In the genomic region with DNA sequence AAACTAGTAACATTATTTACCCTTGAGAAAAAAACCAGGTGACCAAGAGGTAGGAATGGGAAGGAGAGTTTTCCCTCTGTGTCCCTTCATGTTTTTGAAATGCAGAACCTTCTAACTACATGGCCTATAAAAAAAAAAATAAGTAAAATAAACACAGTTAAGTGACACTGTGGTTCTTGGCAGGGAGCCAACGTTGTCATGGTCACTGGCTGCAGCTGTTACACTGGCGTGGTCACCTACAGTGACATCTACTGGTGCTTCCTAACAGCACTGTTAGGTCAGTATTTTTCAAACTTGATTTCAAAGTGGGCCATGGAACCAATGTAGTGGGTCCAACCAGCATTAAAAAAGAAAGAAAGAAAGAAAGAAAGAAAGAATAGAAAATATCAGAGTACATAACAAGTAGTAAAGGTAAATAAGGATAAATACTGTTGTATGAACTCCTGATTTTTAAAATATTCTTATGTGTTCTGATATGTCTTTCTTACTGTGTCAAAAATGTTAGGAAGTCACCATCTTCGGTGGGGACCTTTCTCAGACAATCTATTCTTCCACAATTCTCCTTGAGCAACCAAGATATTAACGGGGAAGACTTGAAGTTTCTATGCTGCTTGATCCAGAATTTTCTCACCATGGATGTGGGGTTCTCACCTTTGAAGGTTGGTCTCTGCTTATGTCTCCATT, we compare ENCODE assay signal across 1 cellular context.
A peak's percentile ranks its signal among the peaks of the same experiment; 100 is the strongest.
TF ChIP-seq lines count a peak whose summit lies in the region.

No MANE protein-coding gene starts in this region.

TF ChIP-seq in HEK293, 187 proteins besides CTCF, POLR2A, EP300 and RAD21 (continued from another document):
- TF ChIP-seq, protein P1, sequence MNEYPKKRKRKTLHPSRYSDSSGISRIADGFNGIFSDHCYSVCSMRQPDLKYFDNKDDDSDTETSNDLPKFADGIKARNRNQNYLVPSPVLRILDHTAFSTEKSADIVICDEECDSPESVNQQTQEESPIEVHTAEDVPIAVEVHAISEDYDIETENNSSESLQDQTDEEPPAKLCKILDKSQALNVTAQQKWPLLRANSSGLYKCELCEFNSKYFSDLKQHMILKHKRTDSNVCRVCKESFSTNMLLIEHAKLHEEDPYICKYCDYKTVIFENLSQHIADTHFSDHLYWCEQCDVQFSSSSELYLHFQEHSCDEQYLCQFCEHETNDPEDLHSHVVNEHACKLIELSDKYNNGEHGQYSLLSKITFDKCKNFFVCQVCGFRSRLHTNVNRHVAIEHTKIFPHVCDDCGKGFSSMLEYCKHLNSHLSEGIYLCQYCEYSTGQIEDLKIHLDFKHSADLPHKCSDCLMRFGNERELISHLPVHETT (tag by site-specific recombination; IDR thresholded peaks at IDR 0.05): peak; percentile 77
- TF ChIP-seq ZNF37A (tag by site-specific recombination; IDR thresholded peaks at IDR 0.05) (peak; percentile 94), ZNF2 (tag by site-specific recombination; IDR thresholded peaks at IDR 0.05) (peak; percentile 95), ZNF324 (tag by site-specific recombination; IDR thresholded peaks at IDR 0.05) (0 out of 2 replicates have a peak, but pooled peaks have one; percentile 63), GFI1B (tag by site-specific recombination; IDR thresholded peaks at IDR 0.05) (no peak), ZNF133 (tag by site-specific recombination; IDR thresholded peaks at IDR 0.05) (peak; percentile 2; the same call in 1 of the 2 replicates), IKZF3 (tag by site-specific recombination; IDR thresholded peaks at IDR 0.05) (peak; percentile 60), KLF10 (tag by site-specific recombination; IDR thresholded peaks at IDR 0.05) (peak; percentile 93), ZBTB7A (tag by site-specific recombination; IDR thresholded peaks at IDR 0.05; ENCODE audit: low read depth) (no peak), ZNF214 (tag by site-specific recombination; IDR thresholded peaks at IDR 0.05; ENCODE audit: borderline replicate concordance) (peak; percentile 90; the same call in 1 of the 2 replicates), ZNF830 (tag by site-specific recombination; IDR thresholded peaks at IDR 0.05; ENCODE audit: low read depth) (peak; percentile 89), ZNF626 (tag by site-specific recombination; IDR thresholded peaks at IDR 0.05) (0 out of 2 replicates have a peak, but pooled peaks have one; percentile 56), ZNF561 (tag by site-specific recombination; IDR thresholded peaks at IDR 0.05; ENCODE audit: borderline replicate concordance) (peak; percentile 99), ZNF571 (tag by site-specific recombination; IDR thresholded peaks at IDR 0.05) (0 out of 2 replicates have a peak, but pooled peaks have one; percentile 55), ZNF623 (tag by site-specific recombination; IDR thresholded peaks at IDR 0.05) (0 out of 2 replicates have a peak, but pooled peaks have one; percentile 11), GLI2 (tag by site-specific recombination; IDR thresholded peaks at IDR 0.05; ENCODE audit: borderline replicate concordance, low read depth) (peak; percentile 67; the same call in 1 of the 2 replicates), ZNF184 (tag by site-specific recombination; IDR thresholded peaks at IDR 0.05) (peak; percentile 97), ZNF221 (tag by site-specific recombination; IDR thresholded peaks at IDR 0.05; ENCODE audit: borderline replicate concordance) (peak; percentile 97; the same call in 1 of the 2 replicates), ZNF169 (tag by site-specific recombination; IDR thresholded peaks at IDR 0.05) (no peak), ZNF785 (tag by site-specific recombination; IDR thresholded peaks at IDR 0.05) (no peak), GLIS1 (tag by site-specific recombination; IDR thresholded peaks at IDR 0.05) (peak; percentile 22; the same call in 1 of the 2 replicates), ZNF660 (tag by site-specific recombination; IDR thresholded peaks at IDR 0.05) (peak; percentile 99), FEZF1 (tag by site-specific recombination; IDR thresholded peaks at IDR 0.05) (peak; percentile 63)
- TF ChIP-seq, protein P2, sequence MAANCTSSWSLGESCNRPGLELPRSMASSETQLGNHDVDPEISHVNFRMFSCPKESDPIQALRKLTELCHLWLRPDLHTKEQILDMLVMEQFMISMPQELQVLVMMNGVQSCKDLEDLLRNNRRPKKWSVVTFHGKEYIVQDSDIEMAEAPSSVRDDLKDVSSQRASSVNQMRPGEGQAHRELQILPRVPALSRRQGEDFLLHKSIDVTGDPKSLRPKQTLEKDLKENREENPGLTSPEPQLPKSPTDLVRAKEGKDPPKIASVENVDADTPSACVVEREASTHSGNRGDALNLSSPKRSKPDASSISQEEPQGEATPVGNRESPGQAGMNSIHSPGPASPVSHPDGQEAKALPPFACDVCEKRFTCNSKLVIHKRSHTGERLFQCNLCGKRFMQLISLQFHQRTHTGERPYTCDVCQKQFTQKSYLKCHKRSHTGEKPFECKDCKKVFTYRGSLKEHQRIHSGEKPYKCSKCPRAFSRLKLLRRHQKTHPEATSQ (tag by site-specific recombination; IDR thresholded peaks at IDR 0.05): no peak
- TF ChIP-seq, protein P3, sequence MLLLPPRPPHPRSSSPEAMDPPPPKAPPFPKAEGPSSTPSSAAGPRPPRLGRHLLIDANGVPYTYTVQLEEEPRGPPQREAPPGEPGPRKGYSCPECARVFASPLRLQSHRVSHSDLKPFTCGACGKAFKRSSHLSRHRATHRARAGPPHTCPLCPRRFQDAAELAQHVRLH (tag by site-specific recombination; IDR thresholded peaks at IDR 0.05): peak; percentile 79
- TF ChIP-seq, protein P4, sequence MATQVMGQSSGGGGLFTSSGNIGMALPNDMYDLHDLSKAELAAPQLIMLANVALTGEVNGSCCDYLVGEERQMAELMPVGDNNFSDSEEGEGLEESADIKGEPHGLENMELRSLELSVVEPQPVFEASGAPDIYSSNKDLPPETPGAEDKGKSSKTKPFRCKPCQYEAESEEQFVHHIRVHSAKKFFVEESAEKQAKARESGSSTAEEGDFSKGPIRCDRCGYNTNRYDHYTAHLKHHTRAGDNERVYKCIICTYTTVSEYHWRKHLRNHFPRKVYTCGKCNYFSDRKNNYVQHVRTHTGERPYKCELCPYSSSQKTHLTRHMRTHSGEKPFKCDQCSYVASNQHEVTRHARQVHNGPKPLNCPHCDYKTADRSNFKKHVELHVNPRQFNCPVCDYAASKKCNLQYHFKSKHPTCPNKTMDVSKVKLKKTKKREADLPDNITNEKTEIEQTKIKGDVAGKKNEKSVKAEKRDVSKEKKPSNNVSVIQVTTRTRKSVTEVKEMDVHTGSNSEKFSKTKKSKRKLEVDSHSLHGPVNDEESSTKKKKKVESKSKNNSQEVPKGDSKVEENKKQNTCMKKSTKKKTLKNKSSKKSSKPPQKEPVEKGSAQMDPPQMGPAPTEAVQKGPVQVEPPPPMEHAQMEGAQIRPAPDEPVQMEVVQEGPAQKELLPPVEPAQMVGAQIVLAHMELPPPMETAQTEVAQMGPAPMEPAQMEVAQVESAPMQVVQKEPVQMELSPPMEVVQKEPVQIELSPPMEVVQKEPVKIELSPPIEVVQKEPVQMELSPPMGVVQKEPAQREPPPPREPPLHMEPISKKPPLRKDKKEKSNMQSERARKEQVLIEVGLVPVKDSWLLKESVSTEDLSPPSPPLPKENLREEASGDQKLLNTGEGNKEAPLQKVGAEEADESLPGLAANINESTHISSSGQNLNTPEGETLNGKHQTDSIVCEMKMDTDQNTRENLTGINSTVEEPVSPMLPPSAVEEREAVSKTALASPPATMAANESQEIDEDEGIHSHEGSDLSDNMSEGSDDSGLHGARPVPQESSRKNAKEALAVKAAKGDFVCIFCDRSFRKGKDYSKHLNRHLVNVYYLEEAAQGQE (tag by site-specific recombination; IDR thresholded peaks at IDR 0.05): no peak
- TF ChIP-seq, protein P5, sequence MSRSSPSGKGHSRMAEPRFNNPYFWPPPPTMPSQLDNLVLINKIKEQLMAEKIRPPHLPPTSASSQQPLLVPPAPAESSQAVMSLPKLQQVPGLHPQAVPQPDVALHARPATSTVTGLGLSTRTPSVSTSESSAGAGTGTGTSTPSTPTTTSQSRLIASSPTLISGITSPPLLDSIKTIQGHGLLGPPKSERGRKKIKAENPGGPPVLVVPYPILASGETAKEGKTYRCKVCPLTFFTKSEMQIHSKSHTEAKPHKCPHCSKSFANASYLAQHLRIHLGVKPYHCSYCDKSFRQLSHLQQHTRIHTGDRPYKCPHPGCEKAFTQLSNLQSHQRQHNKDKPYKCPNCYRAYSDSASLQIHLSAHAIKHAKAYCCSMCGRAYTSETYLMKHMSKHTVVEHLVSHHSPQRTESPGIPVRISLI (tag by site-specific recombination; IDR thresholded peaks at IDR 0.05): peak; percentile 93
- TF ChIP-seq, protein P6, sequence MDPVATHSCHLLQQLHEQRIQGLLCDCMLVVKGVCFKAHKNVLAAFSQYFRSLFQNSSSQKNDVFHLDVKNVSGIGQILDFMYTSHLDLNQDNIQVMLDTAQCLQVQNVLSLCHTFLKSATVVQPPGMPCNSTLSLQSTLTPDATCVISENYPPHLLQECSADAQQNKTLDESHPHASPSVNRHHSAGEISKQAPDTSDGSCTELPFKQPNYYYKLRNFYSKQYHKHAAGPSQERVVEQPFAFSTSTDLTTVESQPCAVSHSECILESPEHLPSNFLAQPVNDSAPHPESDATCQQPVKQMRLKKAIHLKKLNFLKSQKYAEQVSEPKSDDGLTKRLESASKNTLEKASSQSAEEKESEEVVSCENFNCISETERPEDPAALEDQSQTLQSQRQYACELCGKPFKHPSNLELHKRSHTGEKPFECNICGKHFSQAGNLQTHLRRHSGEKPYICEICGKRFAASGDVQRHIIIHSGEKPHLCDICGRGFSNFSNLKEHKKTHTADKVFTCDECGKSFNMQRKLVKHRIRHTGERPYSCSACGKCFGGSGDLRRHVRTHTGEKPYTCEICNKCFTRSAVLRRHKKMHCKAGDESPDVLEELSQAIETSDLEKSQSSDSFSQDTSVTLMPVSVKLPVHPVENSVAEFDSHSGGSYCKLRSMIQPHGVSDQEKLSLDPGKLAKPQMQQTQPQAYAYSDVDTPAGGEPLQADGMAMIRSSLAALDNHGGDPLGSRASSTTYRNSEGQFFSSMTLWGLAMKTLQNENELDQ (tag by site-specific recombination; IDR thresholded peaks at IDR 0.05; ENCODE audit: low read depth): no peak
- TF ChIP-seq, protein P7, sequence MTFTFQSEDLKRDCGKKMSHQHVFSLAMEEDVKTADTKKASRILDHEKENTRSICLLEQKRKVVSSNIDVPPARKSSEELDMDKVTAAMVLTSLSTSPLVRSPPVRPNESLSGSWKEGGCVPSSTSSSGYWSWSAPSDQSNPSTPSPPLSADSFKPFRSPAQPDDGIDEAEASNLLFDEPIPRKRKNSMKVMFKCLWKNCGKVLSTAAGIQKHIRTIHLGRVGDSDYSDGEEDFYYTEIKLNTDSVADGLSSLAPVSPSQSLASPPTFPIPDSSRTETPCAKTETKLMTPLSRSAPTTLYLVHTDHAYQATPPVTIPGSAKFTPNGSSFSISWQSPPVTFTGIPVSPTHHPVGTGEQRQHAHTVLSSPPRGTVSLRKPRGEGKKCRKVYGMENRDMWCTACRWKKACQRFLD (tag by site-specific recombination; IDR thresholded peaks at IDR 0.05): no peak
- TF ChIP-seq, protein P8, sequence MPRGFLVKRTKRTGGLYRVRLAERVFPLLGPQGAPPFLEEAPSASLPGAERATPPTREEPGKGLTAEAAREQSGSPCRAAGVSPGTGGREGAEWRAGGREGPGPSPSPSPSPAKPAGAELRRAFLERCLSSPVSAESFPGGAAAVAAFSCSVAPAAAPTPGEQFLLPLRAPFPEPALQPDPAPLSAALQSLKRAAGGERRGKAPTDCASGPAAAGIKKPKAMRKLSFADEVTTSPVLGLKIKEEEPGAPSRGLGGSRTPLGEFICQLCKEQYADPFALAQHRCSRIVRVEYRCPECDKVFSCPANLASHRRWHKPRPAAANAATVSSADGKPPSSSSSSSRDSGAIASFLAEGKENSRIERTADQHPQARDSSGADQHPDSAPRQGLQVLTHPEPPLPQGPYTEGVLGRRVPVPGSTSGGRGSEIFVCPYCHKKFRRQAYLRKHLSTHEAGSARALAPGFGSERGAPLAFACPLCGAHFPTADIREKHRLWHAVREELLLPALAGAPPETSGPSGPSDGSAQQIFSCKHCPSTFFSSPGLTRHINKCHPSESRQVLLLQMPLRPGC (tag by site-specific recombination; IDR thresholded peaks at IDR 0.05): 0 out of 2 replicates have a peak, but pooled peaks have one; percentile 28
- TF ChIP-seq, protein P9, sequence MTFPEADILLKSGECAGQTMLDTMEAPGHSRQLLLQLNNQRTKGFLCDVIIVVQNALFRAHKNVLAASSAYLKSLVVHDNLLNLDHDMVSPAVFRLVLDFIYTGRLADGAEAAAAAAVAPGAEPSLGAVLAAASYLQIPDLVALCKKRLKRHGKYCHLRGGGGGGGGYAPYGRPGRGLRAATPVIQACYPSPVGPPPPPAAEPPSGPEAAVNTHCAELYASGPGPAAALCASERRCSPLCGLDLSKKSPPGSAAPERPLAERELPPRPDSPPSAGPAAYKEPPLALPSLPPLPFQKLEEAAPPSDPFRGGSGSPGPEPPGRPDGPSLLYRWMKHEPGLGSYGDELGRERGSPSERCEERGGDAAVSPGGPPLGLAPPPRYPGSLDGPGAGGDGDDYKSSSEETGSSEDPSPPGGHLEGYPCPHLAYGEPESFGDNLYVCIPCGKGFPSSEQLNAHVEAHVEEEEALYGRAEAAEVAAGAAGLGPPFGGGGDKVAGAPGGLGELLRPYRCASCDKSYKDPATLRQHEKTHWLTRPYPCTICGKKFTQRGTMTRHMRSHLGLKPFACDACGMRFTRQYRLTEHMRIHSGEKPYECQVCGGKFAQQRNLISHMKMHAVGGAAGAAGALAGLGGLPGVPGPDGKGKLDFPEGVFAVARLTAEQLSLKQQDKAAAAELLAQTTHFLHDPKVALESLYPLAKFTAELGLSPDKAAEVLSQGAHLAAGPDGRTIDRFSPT (tag by site-specific recombination; IDR thresholded peaks at IDR 0.05): peak; percentile 24; the same call in 1 of the 2 replicates
- TF ChIP-seq, protein P10, sequence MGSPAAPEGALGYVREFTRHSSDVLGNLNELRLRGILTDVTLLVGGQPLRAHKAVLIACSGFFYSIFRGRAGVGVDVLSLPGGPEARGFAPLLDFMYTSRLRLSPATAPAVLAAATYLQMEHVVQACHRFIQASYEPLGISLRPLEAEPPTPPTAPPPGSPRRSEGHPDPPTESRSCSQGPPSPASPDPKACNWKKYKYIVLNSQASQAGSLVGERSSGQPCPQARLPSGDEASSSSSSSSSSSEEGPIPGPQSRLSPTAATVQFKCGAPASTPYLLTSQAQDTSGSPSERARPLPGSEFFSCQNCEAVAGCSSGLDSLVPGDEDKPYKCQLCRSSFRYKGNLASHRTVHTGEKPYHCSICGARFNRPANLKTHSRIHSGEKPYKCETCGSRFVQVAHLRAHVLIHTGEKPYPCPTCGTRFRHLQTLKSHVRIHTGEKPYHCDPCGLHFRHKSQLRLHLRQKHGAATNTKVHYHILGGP (tag by site-specific recombination; IDR thresholded peaks at IDR 0.05): peak; percentile 68; the same call in 1 of the 2 replicates
